8 cellular contexts compared by ENCODE assay signal in the genomic region with DNA sequence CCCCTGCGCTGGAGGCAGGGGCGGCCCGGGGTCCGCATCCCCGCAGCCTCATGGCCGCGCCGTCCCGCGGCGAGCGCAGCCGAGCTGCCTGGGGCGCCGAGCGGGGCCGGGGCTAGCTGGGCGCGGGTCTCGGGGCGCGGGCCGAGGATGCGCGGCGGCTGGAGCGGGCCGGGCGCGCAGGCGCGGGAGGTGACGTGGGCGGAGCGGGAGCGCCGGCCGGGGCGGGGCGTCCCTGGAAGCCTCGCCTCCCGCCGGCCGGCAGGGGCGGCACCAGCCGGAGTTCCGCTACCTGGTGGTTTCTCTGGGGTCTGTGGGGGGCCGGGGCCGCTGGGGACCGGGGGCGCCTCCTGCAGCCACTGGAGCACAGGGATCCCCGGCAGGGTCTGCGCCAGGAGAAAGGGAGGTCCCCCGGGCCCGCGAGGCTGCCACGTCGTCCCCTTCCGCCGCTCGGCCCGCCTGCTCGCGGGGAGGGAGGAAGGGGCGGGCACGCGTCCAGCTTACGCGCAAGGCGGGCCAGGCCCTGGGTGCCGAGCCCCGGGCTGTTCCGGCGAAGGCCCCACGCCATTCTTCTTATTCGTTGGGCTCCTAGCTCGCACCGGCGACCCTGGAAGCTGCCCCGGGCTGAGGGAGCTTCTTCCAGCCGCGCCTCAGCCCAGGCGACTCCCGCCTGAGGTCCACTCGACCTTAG. TPM values are rescaled to one million over a fixed set of nuclear protein-coding genes. Genes with fewer than 3 reads are reported as not detected.
A peak's percentile ranks its signal among the peaks of the same experiment; 100 is the strongest.
DNase-seq lines count a peak whose midpoint lies in the region; ATAC-seq and TF ChIP-seq lines count a peak whose summit lies in the region.

A gene with protein sequence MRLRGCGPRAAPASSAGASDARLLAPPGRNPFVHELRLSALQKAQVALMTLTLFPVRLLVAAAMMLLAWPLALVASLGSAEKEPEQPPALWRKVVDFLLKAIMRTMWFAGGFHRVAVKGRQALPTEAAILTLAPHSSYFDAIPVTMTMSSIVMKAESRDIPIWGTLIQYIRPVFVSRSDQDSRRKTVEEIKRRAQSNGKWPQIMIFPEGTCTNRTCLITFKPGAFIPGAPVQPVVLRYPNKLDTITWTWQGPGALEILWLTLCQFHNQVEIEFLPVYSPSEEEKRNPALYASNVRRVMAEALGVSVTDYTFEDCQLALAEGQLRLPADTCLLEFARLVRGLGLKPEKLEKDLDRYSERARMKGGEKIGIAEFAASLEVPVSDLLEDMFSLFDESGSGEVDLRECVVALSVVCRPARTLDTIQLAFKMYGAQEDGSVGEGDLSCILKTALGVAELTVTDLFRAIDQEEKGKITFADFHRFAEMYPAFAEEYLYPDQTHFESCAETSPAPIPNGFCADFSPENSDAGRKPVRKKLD (minus strand): TSS at position 168 of the 688 bp plus-strand sequence. CDS start 116 bp downstream, at position 52.

- H3K27ac Mint-ChIP-seq in H9 (peak within 1 kb of the TSS in 1 of 3 experiments; percentile 24; a peak in 1 of 7 replicates), glutamatergic neuron (ENCODE audit: unreplicated experiment) (peak within 1 kb of the TSS; percentile 65), osteocyte (ENCODE audit: unreplicated experiment) (peak within 1 kb of the TSS; percentile 72)
- peak within 1 kb of the TSS in 1 of 2 donors; percentile 81 for H3K27ac Mint-ChIP-seq in activated naive CD4-positive, alpha-beta T cell treated with anti-CD3 and anti-CD28 coated beads, Interleukin-2, amount 50 U/mL, for 72 hours

- H3K27me3 Mint-ChIP-seq in H9 (ENCODE audit: low read depth) (peaks cover 6% of the 10 kb centered on the region), glutamatergic neuron (ENCODE audit: unreplicated experiment) (peaks cover 2% of the 10 kb centered on the region), osteocyte (ENCODE audit: unreplicated experiment) (peaks cover 18% of the 10 kb centered on the region)

- H3K56ac ChIP-seq in H9 (ENCODE audit: insufficient read length, low read depth, low read length): no peak within 1 kb of the TSS

- H4K8ac ChIP-seq in H9 (replicated peaks; ENCODE audit: insufficient read length, low read depth, low read length): no peak within 1 kb of the TSS

- no peak within 1 kb of the TSS for H3K23ac ChIP-seq in H9 (ENCODE audit: insufficient read length, low read depth, low read length)

- H3T11ph ChIP-seq in H9 (ENCODE audit: low read length): no peak within 1 kb of the TSS

- H3K14ac ChIP-seq in H9 (ENCODE audit: insufficient read depth, low read length): peak within 1 kb of the TSS; percentile 80

- H2BK15ac ChIP-seq in H9 (ENCODE audit: low read depth, low read length): no peak within 1 kb of the TSS; the same call in 1 of the 2 replicates

- H3K36me3 Mint-ChIP-seq in H9 (ENCODE audit: insufficient read depth in 1 of 3, low read depth in 3 of 3) (peaks cover 17 to 33% (median 25%) of the 10 kb centered on the region in 3 experiments; a peak in 6 of 7 replicates), glutamatergic neuron (ENCODE audit: unreplicated experiment) (no peaks in the 10 kb centered on the region), osteocyte (ENCODE audit: unreplicated experiment) (peaks cover 6% of the 10 kb centered on the region)
- H3K36me3 Mint-ChIP-seq in activated naive CD4-positive, alpha-beta T cell treated with anti-CD3 and anti-CD28 coated beads, Interleukin-2, amount 50 U/mL, for 72 hours: peaks cover 6 to 7% of the 10 kb centered on the region in 2 donors

- peak; percentile 89 for ATAC-seq in activated naive CD4-positive, alpha-beta T cell treated with anti-CD3 and anti-CD28 coated beads, Interleukin-2, amount 50 U/mL, for 72 hours

- no peaks in the 10 kb centered on the region for H4K20me1 ChIP-seq in H9 (ENCODE audit: control insufficient read depth, insufficient read depth, insufficient read length)

- no peak within 1 kb of the TSS for H4K5ac ChIP-seq in H9 (ENCODE audit: insufficient read length, low read depth, low read length)

- H3K9me3 ChIP-seq in H9 (ENCODE audit: control insufficient read depth, low read depth, low read length) (no peaks in the 10 kb centered on the region), thymus (ENCODE audit: control insufficient read depth) (no peaks in the 10 kb centered on the region)

- no peak within 1 kb of the TSS for H2AFZ ChIP-seq in H9 (ENCODE audit: low read length)

- H3K4me3 ChIP-seq in GM06990 (replicated peaks; ENCODE audit: low read depth, low read length) (peak within 1 kb of the TSS; percentile 85), thymus (ENCODE audit: low read length) (peak within 1 kb of the TSS; percentile 91)

- H3K23me2 ChIP-seq in H9 (ENCODE audit: insufficient read length, low read depth, low read length, poor library complexity, severe bottlenecking): peaks cover 9% of the 10 kb centered on the region

- no peak within 1 kb of the TSS for H2BK120ac ChIP-seq in H9 (ENCODE audit: low read depth, low read length, poor library complexity, severe bottlenecking)

- H3K9ac ChIP-seq in H9 (ENCODE audit: extremely low read depth, insufficient read length, low read length): peak within 1 kb of the TSS; percentile 65

- peaks cover 37% of the 10 kb centered on the region for H3K79me2 ChIP-seq in H9 (ENCODE audit: insufficient read depth, low read length)

- no peak within 1 kb of the TSS for H2BK5ac ChIP-seq in H9 (ENCODE audit: insufficient read length, low read length)

- no peak within 1 kb of the TSS for H2BK20ac ChIP-seq in H9 (ENCODE audit: low read depth, low read length, poor library complexity, severe bottlenecking)

- no peak within 1 kb of the TSS for H2AK5ac ChIP-seq in H9 (ENCODE audit: insufficient read length, low read length)

- H3K4me1 ChIP-seq in H9 (ENCODE audit: insufficient read depth, low read length) (peaks cover 5% of the 10 kb centered on the region; the same call in 1 of the 2 replicates), thymus (ENCODE audit: control insufficient read depth, insufficient read depth, low read length) (peaks cover 9% of the 10 kb centered on the region)

- H3K27ac ChIP-seq in H9 (ENCODE audit: insufficient read length, low read depth, low read length) (no peak within 1 kb of the TSS), thymus (ENCODE audit: low read depth) (peak within 1 kb of the TSS; percentile 78)

- H3K9me3 Mint-ChIP-seq in H9 (no peaks in the 10 kb centered on the region; a peak in 1 of 5 replicates), glutamatergic neuron (ENCODE audit: unreplicated experiment) (peaks cover 4% of the 10 kb centered on the region), osteocyte (ENCODE audit: unreplicated experiment) (no peaks in the 10 kb centered on the region)
- H3K9me3 Mint-ChIP-seq in activated naive CD4-positive, alpha-beta T cell treated with anti-CD3 and anti-CD28 coated beads, Interleukin-2, amount 50 U/mL, for 72 hours: no peaks in the 10 kb centered on the region

- no peak within 1 kb of the TSS for H4K91ac ChIP-seq in H9 (ENCODE audit: insufficient read length, low read depth, low read length)

- H3K4me2 ChIP-seq in H9 (ENCODE audit: insufficient read depth, insufficient read length, low read length): peak within 1 kb of the TSS; percentile 77

- H3K4me3 Mint-ChIP-seq in H9 (peak within 1 kb of the TSS; percentile 83 to 96), glutamatergic neuron (ENCODE audit: unreplicated experiment) (peak within 1 kb of the TSS; percentile 96), osteocyte (ENCODE audit: unreplicated experiment) (peak within 1 kb of the TSS; percentile 79)

- H3K27me3 ChIP-seq in GM06990 (replicated peaks; ENCODE audit: control insufficient read depth, insufficient read depth, low read length): no peaks in the 10 kb centered on the region
- H3K27me3 ChIP-seq in H9 (ENCODE audit: insufficient read depth, low read length): no peaks in the 10 kb centered on the region
- no peaks in the 10 kb centered on the region for H3K27me3 ChIP-seq in thymus (ENCODE audit: control insufficient read depth, insufficient read depth)

- no peak within 1 kb of the TSS for H3K4ac ChIP-seq in H9 (ENCODE audit: low read depth, low read length)

- no peak within 1 kb of the TSS for H2BK12ac ChIP-seq in H9 (ENCODE audit: insufficient read length, low read depth, low read length)

- DNase-seq in GM06990 (ENCODE audit: extremely low read depth, insufficient read length) (peak; percentile 86), H9 (peak; percentile 79), M059J (ENCODE audit: low read depth) (peak; percentile 57), SKM-1 (lab: John Stamatoyannopoulos, UW; ENCODE audit: unreplicated experiment) (peak; percentile 57), glutamatergic neuron (peak; percentile 86), osteocyte (ENCODE audit: extremely low spot score, unreplicated experiment) (peak; percentile 92)
- DNase-seq in activated naive CD4-positive, alpha-beta T cell treated with anti-CD3 and anti-CD28 coated beads, Interleukin-2, amount 50 U/mL, for 72 hours (ENCODE audit: low spot score in 2 of 2): peak; percentile 82 to 88

- H3K36me3 ChIP-seq in GM06990 (ENCODE audit: control insufficient read depth, insufficient read depth, low read length) (peaks cover 15% of the 10 kb centered on the region), thymus (ENCODE audit: control insufficient read depth, insufficient read depth) (peaks cover 13% of the 10 kb centered on the region)

- H3K4me1 Mint-ChIP-seq in H9 (peaks cover 19 to 31% of the 10 kb centered on the region in 2 experiments), glutamatergic neuron (ENCODE audit: low read depth, unreplicated experiment) (peaks cover 9% of the 10 kb centered on the region), osteocyte (ENCODE audit: unreplicated experiment) (peaks cover 20% of the 10 kb centered on the region)

- TF ChIP-seq CTCF in GM06990 (IDR thresholded peaks at IDR 0.05; ENCODE audit: insufficient read depth, low read length, poor library complexity, severe bottlenecking) (no peak), H9 (conservative IDR thresholded peaks at IDR 0.05) (peak; percentile 29; the same call in 2 of the 3 replicates), glutamatergic neuron (IDR thresholded peaks at IDR 0.05; ENCODE audit: partially characterized antibody, unreplicated experiment) (peak; percentile 39), osteocyte (IDR thresholded peaks at IDR 0.05) (peak; percentile 41)

- peaks cover 3% of the 10 kb centered on the region for H3K79me1 ChIP-seq in H9 (ENCODE audit: insufficient read depth, low read depth, low read length, poor library complexity, severe bottlenecking)

- no CpG with 5 or more reads among the region's 85 CpGs for WGBS in H9 (ENCODE audit: extremely low coverage, insufficient read length, low lambda C conversion rate)
- WGBS in thymus: 6% methylated on average over 81 of the region's 85 CpGs

- H3K18ac ChIP-seq in H9 (ENCODE audit: insufficient read length, low read depth, low read length): peak within 1 kb of the TSS; percentile 33

RNA-seq across cellular contexts. Expression of the gene that starts here (rescaled TPM):
- total RNA-seq in H9 (2021): 222 and 231 TPM in 2 replicates
- 41.1 and 41.2 TPM in 2 replicates for total RNA-seq in M059J (2014; rRNA removed; shearing (Covaris generic))
- 10 to 100 TPM; 29.2 to 37.6 TPM for total RNA-seq in activated naive CD4-positive, alpha-beta T cell treated with anti-CD3 and anti-CD28 coated beads, Interleukin-2, amount 50 U/mL, for 72 hours
- 113 TPM for total RNA-seq in glutamatergic neuron (ENCODE audit: unreplicated experiment)
- total RNA-seq in osteocyte: 37.9 and 39.9 TPM in 2 replicates
- polyA plus RNA-seq in thymus: 50.5 TPM
